In genomic region chr11:33703234-33703633, GRCh38 we compare ENCODE assay signal across 17 cellular contexts. TPM values are rescaled to one million over a fixed set of nuclear protein-coding genes. Genes with fewer than 3 reads are reported as not detected.
DNase-seq lines count a peak whose midpoint lies in the region; ATAC-seq, FAIRE-seq and TF ChIP-seq lines count a peak whose summit lies in the region.
"Had no signal": no experiment of that assay in that cellular context is flagged by ENCODE, and none has a peak within 500 bp of the region (broad histone marks: within the 10 kb centered on the region; RNA-seq: fewer than 3 reads in every experiment).

No MANE protein-coding gene starts in this region.

- BruUV-seq in HCT116 (replicated peaks; lab: Mats Ljungman, UMichigan) (no TSS peak), HepG2 (replicated peaks; lab: Mats Ljungman, UMichigan) (no TSS peak)

- H3K4me3 ChIP-seq in HCT116 (replicated peaks in 1 of 2; ENCODE audit: low read depth in 1 of 2, low read length in 2 of 2) (no peak overlapping the region), breast epithelium (no peak overlapping the region), HepG2 (replicated peaks in 1 of 3; ENCODE audit: insufficient read depth in 1 of 3, low read depth in 2 of 3, low read length in 3 of 3) (no peak overlapping the region), skeletal muscle satellite cell (ENCODE audit: low read length) (no peak overlapping the region), lower leg skin (ENCODE audit: low read depth, poor library complexity, severe bottlenecking) (no peak overlapping the region)
- H3K4me3 ChIP-seq in effector memory CD4-positive, alpha-beta T cell (ENCODE audit: insufficient read depth, low read depth, low read length, poor library complexity, severe bottlenecking) = no peak overlapping the region
- H3K4me3 ChIP-seq: ascending aorta, neural progenitor cell, testis had no signal

- CTCF ChIA-PET in HCT116 (lab: Charles Lee) (interaction anchor here (4.3 kb wide), 1 partner anchor 39 kb away, joined by 16 read pairs; no protein-coding TSS in a partner anchor), HepG2 (lab: Yijun Ruan, JAX; ENCODE audit: low intra/inter-chr PET ratio, low total read pairs) (no interaction called here)

- H3K9me2 ChIP-seq in HCT116 (ENCODE audit: insufficient read depth) = no peaks in the 10 kb centered on the region

- TF ChIP-seq POLR2A in HCT116 (IDR thresholded peaks at IDR 0.05; ENCODE audit: borderline replicate concordance, extremely low read depth, insufficient read depth, insufficient read length) = no peak
- TF ChIP-seq POLR2A in breast epithelium (IDR thresholded peaks at IDR 0.05) = no peak
- TF ChIP-seq POLR2A in HepG2 (IDR thresholded peaks at IDR 0.05; ENCODE audit: insufficient read depth in 1 of 2, low read depth in 2 of 2, low read length in 2 of 2) = no peak
- TF ChIP-seq POLR2A in lower leg skin (IDR thresholded peaks at IDR 0.05) = no peak

- ATAC-seq in HCT116 (no peak), HepG2 (no peak)
- no peak for ATAC-seq in effector memory CD8-positive, alpha-beta T cell (replicated peaks)

- H3K9ac ChIP-seq in HCT116 (ENCODE audit: low read length) (0 out of 2 replicates have a peak overlapping the region, but pooled peaks have one; percentile 32), HepG2 (ENCODE audit: insufficient read depth, low read depth, low read length) (no peak overlapping the region), skeletal muscle satellite cell (ENCODE audit: low read depth, low read length) (peak overlapping the region; percentile 92)
- H3K9ac ChIP-seq: neural progenitor cell had no signal

- no peaks in the 10 kb centered on the region for H3K79me2 ChIP-seq in HCT116 (ENCODE audit: insufficient read depth, low read length)
- no peaks in the 10 kb centered on the region for H3K79me2 ChIP-seq in HepG2 (ENCODE audit: insufficient read depth, low read length)

- peaks cover 13 to 14% of the 10 kb centered on the region in 2 donors for H3K4me1 Mint-ChIP-seq in effector memory CD8-positive, alpha-beta T cell (ENCODE audit: low read depth in 2 of 2)

- H3K27ac Mint-ChIP-seq in effector memory CD8-positive, alpha-beta T cell = no peak overlapping the region
- H3K27ac Mint-ChIP-seq: activated CD4-positive, alpha-beta memory T cell treated with anti-CD3 and anti-CD28 coated beads for 36 hours; activated T-helper 2 cell treated with anti-CD3 and anti-CD28 coated beads, Interferon-gamma antibody, Interleukin-2, Interleukin-4, amounts not matched to agents 10 μg/mL and 5 μg/mL and 100 μg/mL, durations not matched to agents 14 hours and 24 hours and 36 hours; neural progenitor cell had no signal

- no peaks in the 10 kb centered on the region for H3K9me3 Mint-ChIP-seq in effector memory CD8-positive, alpha-beta T cell
- H3K9me3 Mint-ChIP-seq: activated CD4-positive, alpha-beta memory T cell treated with anti-CD3 and anti-CD28 coated beads for 36 hours; activated T-helper 2 cell treated with anti-CD3 and anti-CD28 coated beads, Interferon-gamma antibody, Interleukin-2, Interleukin-4, amounts not matched to agents 10 μg/mL and 5 μg/mL and 100 μg/mL, durations not matched to agents 14 hours and 24 hours and 36 hours; neural progenitor cell had no signal

- TF ChIP-seq EP300 in HepG2 (IDR thresholded peaks at IDR 0.05; ENCODE audit: low read depth in 2 of 2, low read length in 2 of 2) = no peak
- TF ChIP-seq EP300 in HepG2 (CRISPR knock-in tag; IDR thresholded peaks at IDR 0.05; ENCODE audit: borderline replicate concordance) = no peak

- H3K36me3 ChIP-seq in HCT116 (ENCODE audit: control insufficient read depth in 1 of 2, insufficient read depth in 2 of 2, low read length in 2 of 2) (peaks cover 6 to 7% of the 10 kb centered on the region in 2 experiments; a peak in 2 of 4 replicates), breast epithelium (no peaks in the 10 kb centered on the region), HepG2 (replicated peaks in 1 of 2; ENCODE audit: control insufficient read depth in 1 of 2, insufficient read depth in 2 of 2, low read length in 2 of 2) (no peaks in the 10 kb centered on the region; a peak in 1 of 5 replicates), skeletal muscle satellite cell (ENCODE audit: insufficient read depth, low read length) (peaks cover 45% of the 10 kb centered on the region)
- no peaks in the 10 kb centered on the region for H3K36me3 ChIP-seq in effector memory CD4-positive, alpha-beta T cell (ENCODE audit: control insufficient read depth, insufficient read depth, low read length)
- H3K36me3 ChIP-seq: neural progenitor cell had no signal

- RAD21 ChIA-PET in HCT116 (lab: Charles Lee; ENCODE audit: low non-redundant PET in 1 of 2, low total read pairs in 2 of 2, uncharacterized antibody in 2 of 2, unreplicated experiment in 2 of 2) = no interaction called here

- H3K9me3 ChIP-seq in HCT116 (ENCODE audit: control insufficient read depth in 1 of 2, insufficient read depth in 1 of 2, low read depth in 1 of 2, low read length in 2 of 2) (no peaks in the 10 kb centered on the region), breast epithelium (no peaks in the 10 kb centered on the region), HepG2 (ENCODE audit: low read length) (no peaks in the 10 kb centered on the region), skeletal muscle satellite cell (replicated peaks; ENCODE audit: low read length) (no peaks in the 10 kb centered on the region)
- H3K9me3 ChIP-seq in effector memory CD4-positive, alpha-beta T cell (ENCODE audit: control insufficient read depth, low read length) = no peaks in the 10 kb centered on the region
- H3K9me3 ChIP-seq: ascending aorta, testis had no signal

- H3K4me1 ChIP-seq in HCT116 (ENCODE audit: control insufficient read depth in 1 of 2, insufficient read depth in 2 of 2, low read length in 2 of 2) (peaks cover 10 to 62% of the 10 kb centered on the region in 2 experiments), breast epithelium (peaks cover 11 to 34% of the 10 kb centered on the region in 2 donors), HepG2 (ENCODE audit: insufficient read depth, low read length) (peaks cover 83% of the 10 kb centered on the region), skeletal muscle satellite cell (ENCODE audit: control insufficient read depth, insufficient read depth, low read length) (peaks cover 91% of the 10 kb centered on the region)
- H3K4me1 ChIP-seq in effector memory CD4-positive, alpha-beta T cell (ENCODE audit: control insufficient read depth, insufficient read depth, low read length, poor library complexity, severe bottlenecking) = peaks cover 12% of the 10 kb centered on the region

- TF ChIP-seq CTCF in HCT116 (IDR thresholded peaks at IDR 0.05 in 2 of 3, conservative IDR thresholded peaks at IDR 0.05 in 1 of 3; ENCODE audit: borderline replicate concordance in 1 of 3, insufficient read depth in 1 of 3, low read depth in 2 of 3, low read length in 2 of 3) (no peak), breast epithelium (IDR thresholded peaks at IDR 0.05) (no peak), HepG2 (CRISPR knock-in tag; IDR thresholded peaks at IDR 0.05) (no peak), lower leg skin (IDR thresholded peaks at IDR 0.05) (no peak)

- FAIRE-seq in HepG2 (lab: Jason Lieb, UNC) = peak; percentile 77

- POLR2A ChIA-PET in HCT116 (lab: Charles Lee) (interaction anchor here (4.6 kb wide), 1 partner anchor 13 kb away, joined by 38 read pairs; no protein-coding TSS in a partner anchor), HepG2 (lab: Yijun Ruan, JAX) (interaction anchor here (2.4 to 4.2 kb wide), 2 partner anchors 13 to 33 kb away, joined by 9 to 81 read pairs; partner anchors contain the start of gene CD59)

- 29% methylated on average over 5 of the region's 5 CpGs for WGBS in HepG2 (ENCODE audit: low lambda C conversion rate)
- WGBS in lower leg skin, 2 donors = 78% methylated on average over 5 of the region's 5 CpGs

- no peak overlapping the region for H3K4me3 Mint-ChIP-seq in effector memory CD8-positive, alpha-beta T cell
- H3K4me3 Mint-ChIP-seq: activated CD4-positive, alpha-beta memory T cell treated with anti-CD3 and anti-CD28 coated beads for 36 hours; neural progenitor cell had no signal

- in situ Hi-C loops in HepG2 (cut with HindIII; ENCODE audit: extremely low pct_ligation_motif_present, low pct_unique_long_range_greater_than_20kb) = no loop called here

- H3K36me3 Mint-ChIP-seq in effector memory CD8-positive, alpha-beta T cell (ENCODE audit: insufficient read depth) = peaks cover 13% of the 10 kb centered on the region
- H3K36me3 Mint-ChIP-seq: activated CD4-positive, alpha-beta memory T cell treated with anti-CD3 and anti-CD28 coated beads for 36 hours had no signal

- H3K4me2 ChIP-seq in HCT116 (ENCODE audit: low read length) = peak overlapping the region; percentile 56; the same call in 1 of the 2 replicates
- H3K4me2 ChIP-seq in HepG2 (ENCODE audit: low read depth, low read length) = peak overlapping the region; percentile 43
- H3K4me2 ChIP-seq in skeletal muscle satellite cell (ENCODE audit: low read length) = no peak overlapping the region
- H3K4me2 ChIP-seq: neural progenitor cell had no signal

- H2AFZ ChIP-seq in HCT116 (ENCODE audit: low read depth, low read length, poor library complexity, severe bottlenecking) (no peak overlapping the region), HepG2 (ENCODE audit: low read length) (no peak overlapping the region)
- H2AFZ ChIP-seq: neural progenitor cell had no signal

- H3K27ac ChIP-seq in HCT116 (ENCODE audit: low read depth, low read length) (no peak overlapping the region), breast epithelium (peak overlapping the region; percentile 88 to 89), HepG2 (ENCODE audit: extremely low read length, insufficient read depth, low read length) (peak overlapping the region; percentile 14)
- H3K27ac ChIP-seq in effector memory CD4-positive, alpha-beta T cell (ENCODE audit: insufficient read depth, low read length, poor library complexity, severe bottlenecking) = no peak overlapping the region
- H3K27ac ChIP-seq: neural progenitor cell had no signal

- H3K27me3 Mint-ChIP-seq in effector memory CD8-positive, alpha-beta T cell = peaks cover 1 to 6% of the 10 kb centered on the region in 2 donors

- DNase-seq in HCT116 (ENCODE audit: low read depth, low spot score) (no peak), breast epithelium (ENCODE audit: low spot score in 2 of 2) (no peak), HepG2 (ENCODE audit: low spot score) (no peak), 8988T (no peak), lower leg skin (ENCODE audit: low spot score in 2 of 2) (no peak)
- DNase-seq in effector memory CD8-positive, alpha-beta T cell = no peak
- DNase-seq in effector memory CD4-positive, alpha-beta T cell = no peak
- DNase-seq: activated CD4-positive, alpha-beta memory T cell treated with anti-CD3 and anti-CD28 coated beads for 36 hours; NCI-H2081 treated with DMSO at 0.1 percent for 48 hours; NCI-H774; stimulated activated CD4-positive, alpha-beta T cell treated with anti-CD3 and anti-CD28 coated beads, Interleukin-12 subunit alpha, Interleukin-12 subunit beta, amount 100 ng/mL, for 4 hours; testis had no signal

- intact Hi-C loops in HCT116 (cut with micrococcal nuclease) = loop anchor here (5.0 kb wide), 1 partner anchor 34 kb away; the partner anchor contains the start of gene CD59
- intact Hi-C loops in breast epithelium (cut with DNase I; ENCODE audit: low total_unique reads) = no loop called here
- intact Hi-C loops in HepG2 (cut with micrococcal nuclease; ENCODE audit: unreplicated experiment) = no loop called here
- intact Hi-C loops in lower leg skin (cut with DNase I; ENCODE audit: low total_unique reads) = no loop called here

- H3K27me3 ChIP-seq in HCT116 (ENCODE audit: insufficient read depth, low read length) (no peaks in the 10 kb centered on the region), breast epithelium (no peaks in the 10 kb centered on the region), HepG2 (ENCODE audit: control insufficient read depth in 1 of 2, insufficient read depth in 2 of 2, low read length in 2 of 2) (no peaks in the 10 kb centered on the region), skeletal muscle satellite cell (ENCODE audit: control insufficient read depth, insufficient read depth, low read length) (no peaks in the 10 kb centered on the region)
- no peaks in the 10 kb centered on the region for H3K27me3 ChIP-seq in effector memory CD4-positive, alpha-beta T cell (replicated peaks; ENCODE audit: control insufficient read depth, insufficient read depth, low read length, poor library complexity, severe bottlenecking)
- H3K27me3 ChIP-seq: ascending aorta, testis had no signal

- H4K20me1 ChIP-seq in HCT116 (ENCODE audit: insufficient read depth) (no peaks in the 10 kb centered on the region), HepG2 (ENCODE audit: insufficient read depth, low read length) (no peaks in the 10 kb centered on the region; the same call in 1 of the 2 replicates)

- TF ChIP-seq RAD21 in HCT116 (IDR thresholded peaks at IDR 0.05; ENCODE audit: low read depth) (no peak), HepG2 (CRISPR knock-in tag; IDR thresholded peaks at IDR 0.05) (no peak)

RNA-seq across cellular contexts. Expression of gene C11orf91, which starts 2.6 kb away (rescaled TPM):
- total RNA-seq in HCT116 (2021; ENCODE audit: unreplicated experiment) (0.54 TPM), breast epithelium (not detected), HepG2 (2016; rRNA removed; fragmentation: Illumina TruSeq; extraction: Trizol) (0.35 TPM in 1 of 2 replicates, not detected in the other), lower leg skin (under 1 TPM in 1 of 4 donors, not detected in 3; 0.49 TPM)
- 0.09 and 0.21 TPM in 2 replicates for polyA plus RNA-seq in HCT116 (2012)
- total RNA-seq in HepG2 (2016; cell fraction: cytosol; rRNA removed; fragmentation: Illumina TruSeq; extraction: Trizol; ENCODE audit: low read depth) = 0.71 TPM in 1 of 2 replicates, not detected in the other
- total RNA-seq in HepG2 (2016; cell fraction: insoluble cytoplasmic fraction; rRNA removed; fragmentation: Illumina TruSeq; extraction: Trizol) = not detected in 2 replicates
- total RNA-seq in HepG2 (2016; cell fraction: membrane; rRNA removed; fragmentation: Illumina TruSeq; extraction: Trizol) = 0.31 and 0.48 TPM in 2 replicates
- total RNA-seq in HepG2 (2016; cell fraction: nucleus; rRNA removed; fragmentation: Illumina TruSeq; extraction: Trizol) = not detected in 2 replicates
- not detected in 2 replicates for polyA plus RNA-seq in HepG2 (2011; rRNA removed)
- polyA plus RNA-seq in HepG2 (2011; cell fraction: cytosol; rRNA removed) = not detected in 2 replicates
- polyA plus RNA-seq in HepG2 (2011; cell fraction: nucleus; rRNA removed) = 0.19 TPM in 1 of 2 replicates, not detected in the other
- polyA plus RNA-seq in HepG2 (2012) = 0.24 TPM in 1 of 2 replicates, not detected in the other
- 0.69 and 0.77 TPM in 2 replicates for polyA plus RNA-seq in HepG2 (2016; cell fraction: cytosol; fragmentation: Illumina TruSeq; extraction: Trizol; ENCODE audit: low read depth)
- polyA plus RNA-seq in HepG2 (2016; cell fraction: insoluble cytoplasmic fraction; fragmentation: Illumina TruSeq; extraction: Trizol; ENCODE audit: low read depth) = not detected in 2 replicates
- 0.62 and 1.2 TPM in 2 replicates for polyA plus RNA-seq in HepG2 (2016; cell fraction: membrane; fragmentation: Illumina TruSeq; extraction: Trizol; ENCODE audit: low read depth)
- not detected in 2 replicates for polyA plus RNA-seq in HepG2 (2016; cell fraction: nucleus; fragmentation: Illumina TruSeq; extraction: Trizol; ENCODE audit: insufficient read depth, low read depth)
- polyA minus RNA-seq in HepG2 (2011; rRNA and poly(A)+ RNA removed; ENCODE audit: low replicate concordance) = not detected in 2 replicates
- not detected in 2 replicates for polyA minus RNA-seq in HepG2 (2011; cell fraction: cytosol; rRNA and poly(A)+ RNA removed)
- 1.3 TPM in 1 of 2 replicates, not detected in the other for polyA minus RNA-seq in HepG2 (2011; cell fraction: nucleus; rRNA and poly(A)+ RNA removed)
- total RNA-seq in skeletal muscle satellite cell (2012; rRNA removed) = not detected in 2 replicates
- total RNA-seq: activated CD4-positive, alpha-beta memory T cell treated with anti-CD3 and anti-CD28 coated beads for 36 hours; activated T-helper 2 cell treated with anti-CD3 and anti-CD28 coated beads, Interferon-gamma antibody, Interleukin-2, Interleukin-4, amounts not matched to agents 10 μg/mL and 5 μg/mL and 100 μg/mL, durations not matched to agents 14 hours and 24 hours and 36 hours; ascending aorta; kidney epithelial cell had no signal

RNA-seq across cellular contexts. Expression of gene CD59, which starts 33.0 kb away (rescaled TPM):
- total RNA-seq in HCT116 (2021; ENCODE audit: unreplicated experiment) (122 TPM), breast epithelium (100 to 1,000 TPM; 296 to 563 (median 375) TPM), HepG2 (2016; rRNA removed; fragmentation: Illumina TruSeq; extraction: Trizol) (184 and 289 TPM in 2 replicates), lower leg skin (100 to 1,000 TPM; 222 to 444 (median 324) TPM)
- 158 and 189 TPM in 2 replicates for polyA plus RNA-seq in HCT116 (2012)
- total RNA-seq in HepG2 (2016; cell fraction: cytosol; rRNA removed; fragmentation: Illumina TruSeq; extraction: Trizol; ENCODE audit: low read depth) = 17.9 and 18.3 TPM in 2 replicates
- 187 and 287 TPM in 2 replicates for total RNA-seq in HepG2 (2016; cell fraction: insoluble cytoplasmic fraction; rRNA removed; fragmentation: Illumina TruSeq; extraction: Trizol)
- 57.6 and 59.8 TPM in 2 replicates for total RNA-seq in HepG2 (2016; cell fraction: membrane; rRNA removed; fragmentation: Illumina TruSeq; extraction: Trizol)
- 207 and 235 TPM in 2 replicates for total RNA-seq in HepG2 (2016; cell fraction: nucleus; rRNA removed; fragmentation: Illumina TruSeq; extraction: Trizol)
- polyA plus RNA-seq in HepG2 (2011; rRNA removed) = 127 and 132 TPM in 2 replicates
- polyA plus RNA-seq in HepG2 (2011; cell fraction: cytosol; rRNA removed) = 79.2 and 136 TPM in 2 replicates
- 35.8 and 50.3 TPM in 2 replicates for polyA plus RNA-seq in HepG2 (2011; cell fraction: nucleus; rRNA removed)
- 99.3 and 122 TPM in 2 replicates for polyA plus RNA-seq in HepG2 (2012)
- polyA plus RNA-seq in HepG2 (2016; cell fraction: cytosol; fragmentation: Illumina TruSeq; extraction: Trizol; ENCODE audit: low read depth) = 34.0 and 44.2 TPM in 2 replicates
- polyA plus RNA-seq in HepG2 (2016; cell fraction: insoluble cytoplasmic fraction; fragmentation: Illumina TruSeq; extraction: Trizol; ENCODE audit: low read depth) = 136 and 153 TPM in 2 replicates
- polyA plus RNA-seq in HepG2 (2016; cell fraction: membrane; fragmentation: Illumina TruSeq; extraction: Trizol; ENCODE audit: low read depth) = 35.5 and 37.5 TPM in 2 replicates
- 257 and 263 TPM in 2 replicates for polyA plus RNA-seq in HepG2 (2016; cell fraction: nucleus; fragmentation: Illumina TruSeq; extraction: Trizol; ENCODE audit: insufficient read depth, low read depth)
- polyA minus RNA-seq in HepG2 (2011; rRNA and poly(A)+ RNA removed; ENCODE audit: low replicate concordance) = 118 and 499 TPM in 2 replicates
- polyA minus RNA-seq in HepG2 (2011; cell fraction: cytosol; rRNA and poly(A)+ RNA removed) = 42.6 and 62.0 TPM in 2 replicates
- polyA minus RNA-seq in HepG2 (2011; cell fraction: nucleus; rRNA and poly(A)+ RNA removed) = 31.4 and 43.6 TPM in 2 replicates
- 384 and 517 TPM in 2 replicates for total RNA-seq in skeletal muscle satellite cell (2012; rRNA removed)

Comparison
In these comparisons a context has a peak if more than half of its experiments do, and no peak if none do; other contexts are left out.
1. H3K27ac ChIP-seq: peak in breast epithelium (2 of 2) and HepG2 (single experiment); none in HCT116 (single experiment) and effector memory CD4-positive, alpha-beta T cell (single experiment).
2. Of the 20 proteins assayed by ChIP-seq in both HepG2 and HCT116: peak only in HepG2: CEBPB; only in HCT116: POLR2AphosphoS5; in both: none; in neither: 18.